In the genomic region with DNA sequence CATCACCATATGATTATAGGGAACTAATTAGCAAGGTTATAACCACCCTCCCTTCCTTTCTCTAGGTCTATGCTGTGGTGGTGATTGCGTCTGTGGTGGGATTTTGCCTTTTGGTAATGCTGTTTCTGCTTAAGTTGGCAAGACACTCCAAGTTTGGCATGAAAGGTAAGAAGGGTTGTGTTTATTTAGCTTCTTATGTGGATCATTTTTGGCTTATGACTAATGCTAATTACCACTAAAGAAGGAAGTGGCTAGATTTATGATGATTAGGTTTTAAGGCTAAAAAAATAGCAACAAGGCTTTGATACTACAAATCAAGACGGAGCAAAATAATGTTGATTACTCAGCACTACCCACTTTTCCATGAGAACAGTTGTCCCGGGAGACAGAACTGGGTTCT, we compare ENCODE assay signal across 25 cellular contexts.
DNase-seq lines count a peak whose midpoint lies in the region; ATAC-seq and TF ChIP-seq lines count a peak whose summit lies in the region.
"Had no signal": no experiment of that assay in that cellular context is flagged by ENCODE, and none has a peak within 500 bp of the region (broad histone marks: within the 10 kb centered on the region; RNA-seq: fewer than 3 reads in every experiment).

No MANE protein-coding gene starts in this region.

- no peak for TF ChIP-seq POLR2A in stomach (IDR thresholded peaks at IDR 0.05)

- peak; percentile 86 for ATAC-seq in T-helper 17 cell
- ATAC-seq in stimulated activated effector memory CD8-positive, alpha-beta T cell treated with anti-CD3 and anti-CD28 coated beads, Interleukin-12 subunit alpha, Interleukin-12 subunit beta, amount 100 ng/mL, for 72 hours, result peak; percentile 54
- ATAC-seq: activated CD8-positive, alpha-beta T cell treated with anti-CD3 and anti-CD28 coated beads for 36 hours; left lobe of liver; Right ventricle myocardium inferior had no signal

- no peak for DNase-seq in activated CD4-positive, alpha-beta T cell treated with anti-CD3 and anti-CD28 coated beads, Interleukin-2, amount 10 ng/mL, durations not matched to agents 7 days and 5 days
- no peak for DNase-seq in activated CD4-positive, alpha-beta T cell treated with anti-CD3 and anti-CD28 coated beads for 1 hour
- peak in 1 of 3 donors; percentile 10 for DNase-seq in T-helper 17 cell
- peak; percentile 26 for DNase-seq in central memory CD4-positive, alpha-beta T cell
- DNase-seq in stimulated activated effector memory CD8-positive, alpha-beta T cell treated with anti-CD3 and anti-CD28 coated beads, Interleukin-12 subunit alpha, Interleukin-12 subunit beta, amount 100 ng/mL, for 72 hours (ENCODE audit: low spot score in 2 of 2), result no peak
- no peak for DNase-seq in NAMALWA (ENCODE audit: low spot score)
- no peak for DNase-seq in stimulated activated CD4-positive, alpha-beta T cell treated with anti-CD3 and anti-CD28 coated beads, Interleukin-4, amount 100 ng/mL, for 4 hours
- DNase-seq in stomach, result no peak
- DNase-seq: activated CD8-positive, alpha-beta T cell treated with anti-CD3 and anti-CD28 coated beads for 36 hours; activated T-cell treated with anti-CD3 and anti-CD28 coated beads, Interleukin-2, amount 50 U/mL, for 24 hours; brain microvascular endothelial cell; C1 segment of cervical spinal cord; DMS153; esophagus squamous epithelium; midbrain; MV-4-11; NCI-H187 treated with DMSO at 0.1 percent for 48 hours; small intestine; stimulated activated CD4-positive, alpha-beta T cell treated with anti-CD3 and anti-CD28 coated beads, Interleukin-2, amount 100 ng/mL, for 48 hours; SW 1271 had no signal

- peak overlapping the region; percentile 42 for H3K27ac Mint-ChIP-seq in activated CD4-positive, alpha-beta T cell treated with anti-CD3 and anti-CD28 coated beads, Interleukin-2, amount 10 ng/mL, durations not matched to agents 7 days and 5 days
- H3K27ac Mint-ChIP-seq in T-helper 17 cell, result peak overlapping the region; percentile 29
- H3K27ac Mint-ChIP-seq in stimulated activated effector memory CD8-positive, alpha-beta T cell treated with anti-CD3 and anti-CD28 coated beads, Interleukin-12 subunit alpha, Interleukin-12 subunit beta, amount 100 ng/mL, for 72 hours, result no peak overlapping the region
- H3K27ac Mint-ChIP-seq: activated CD8-positive, alpha-beta T cell treated with anti-CD3 and anti-CD28 coated beads for 36 hours; activated naive CD8-positive, alpha-beta T cell; activated T-cell treated with anti-CD3 and anti-CD28 coated beads, Interleukin-2, amount 50 U/mL, for 24 hours had no signal

- H3K4me3 ChIP-seq in stomach, result no peak overlapping the region
- H3K4me3 ChIP-seq: esophagus squamous epithelium, prostate gland had no signal

- POLR2A ChIA-PET in activated CD4-positive, alpha-beta T cell treated with anti-CD3 and anti-CD28 coated beads, Interleukin-2, amount 10 ng/mL, durations not matched to agents 7 days and 5 days (lab: Charles Lee), result no interaction called here

- no peaks in the 10 kb centered on the region for H3K27me3 ChIP-seq in stomach
- H3K27me3 ChIP-seq: brain microvascular endothelial cell had no signal

- no peaks in the 10 kb centered on the region for H3K36me3 ChIP-seq in stomach
- H3K36me3 ChIP-seq: brain microvascular endothelial cell, esophagus squamous epithelium, prostate gland had no signal

- CTCF ChIA-PET in activated CD4-positive, alpha-beta T cell treated with anti-CD3 and anti-CD28 coated beads, Interleukin-2, amount 10 ng/mL, durations not matched to agents 7 days and 5 days (lab: Charles Lee), result no interaction called here

- 61 to 80% (median 75%) methylated on average over 3 of the region's 3 CpGs for WGBS in stomach, 5 donors

- intact Hi-C loops in stomach (cut with DNase I; ENCODE audit: low total_unique reads), result no loop called here

- H3K27me3 Mint-ChIP-seq in activated CD4-positive, alpha-beta T cell treated with anti-CD3 and anti-CD28 coated beads, Interleukin-2, amount 10 ng/mL, durations not matched to agents 7 days and 5 days, result no peaks in the 10 kb centered on the region
- peaks cover 10% of the 10 kb centered on the region for H3K27me3 Mint-ChIP-seq in T-helper 17 cell
- H3K27me3 Mint-ChIP-seq: activated T-cell treated with anti-CD3 and anti-CD28 coated beads, Interleukin-2, amount 50 U/mL, for 24 hours had no signal

- H3K9me3 ChIP-seq in T-helper 17 cell (ENCODE audit: control insufficient read depth, low read length, poor library complexity, severe bottlenecking) (no peaks in the 10 kb centered on the region), stomach (no peaks in the 10 kb centered on the region)
- H3K9me3 ChIP-seq: esophagus squamous epithelium, prostate gland had no signal

- no peak for TF ChIP-seq EP300 in stomach (IDR thresholded peaks at IDR 0.05)

- no peak for TF ChIP-seq CTCF in stomach (IDR thresholded peaks at IDR 0.05)

- H3K36me3 Mint-ChIP-seq in activated CD4-positive, alpha-beta T cell treated with anti-CD3 and anti-CD28 coated beads, Interleukin-2, amount 10 ng/mL, durations not matched to agents 7 days and 5 days (ENCODE audit: low read depth), result no peaks in the 10 kb centered on the region
- H3K36me3 Mint-ChIP-seq in T-helper 17 cell (ENCODE audit: low read depth), result no peaks in the 10 kb centered on the region
- no peaks in the 10 kb centered on the region for H3K36me3 Mint-ChIP-seq in stimulated activated effector memory CD8-positive, alpha-beta T cell treated with anti-CD3 and anti-CD28 coated beads, Interleukin-12 subunit alpha, Interleukin-12 subunit beta, amount 100 ng/mL, for 72 hours
- H3K36me3 Mint-ChIP-seq: activated naive CD8-positive, alpha-beta T cell had no signal

- H3K9me3 Mint-ChIP-seq in activated CD4-positive, alpha-beta T cell treated with anti-CD3 and anti-CD28 coated beads, Interleukin-2, amount 10 ng/mL, durations not matched to agents 7 days and 5 days, result no peaks in the 10 kb centered on the region
- no peaks in the 10 kb centered on the region for H3K9me3 Mint-ChIP-seq in stimulated activated effector memory CD8-positive, alpha-beta T cell treated with anti-CD3 and anti-CD28 coated beads, Interleukin-12 subunit alpha, Interleukin-12 subunit beta, amount 100 ng/mL, for 72 hours
- H3K9me3 Mint-ChIP-seq: activated CD8-positive, alpha-beta T cell treated with anti-CD3 and anti-CD28 coated beads for 36 hours; activated T-cell treated with anti-CD3 and anti-CD28 coated beads, Interleukin-2, amount 50 U/mL, for 24 hours; neural crest cell had no signal

- H3K4me1 ChIP-seq in stomach, result no peaks in the 10 kb centered on the region
- H3K4me1 ChIP-seq: prostate gland had no signal

- peaks cover 23% of the 10 kb centered on the region for H3K4me1 Mint-ChIP-seq in activated CD4-positive, alpha-beta T cell treated with anti-CD3 and anti-CD28 coated beads, Interleukin-2, amount 10 ng/mL, durations not matched to agents 7 days and 5 days
- peaks cover 31% of the 10 kb centered on the region for H3K4me1 Mint-ChIP-seq in T-helper 17 cell
- H3K4me1 Mint-ChIP-seq in stimulated activated effector memory CD8-positive, alpha-beta T cell treated with anti-CD3 and anti-CD28 coated beads, Interleukin-12 subunit alpha, Interleukin-12 subunit beta, amount 100 ng/mL, for 72 hours, result peaks cover 10% of the 10 kb centered on the region
- H3K4me1 Mint-ChIP-seq: neural crest cell had no signal

- H3K27ac ChIP-seq in stomach, result no peak overlapping the region
- H3K27ac ChIP-seq: brain microvascular endothelial cell, esophagus squamous epithelium, prostate gland had no signal

- H3K4me3 Mint-ChIP-seq in activated CD4-positive, alpha-beta T cell treated with anti-CD3 and anti-CD28 coated beads, Interleukin-2, amount 10 ng/mL, durations not matched to agents 7 days and 5 days, result no peak overlapping the region
- peak overlapping the region; percentile 52 for H3K4me3 Mint-ChIP-seq in T-helper 17 cell
- H3K4me3 Mint-ChIP-seq in stimulated activated effector memory CD8-positive, alpha-beta T cell treated with anti-CD3 and anti-CD28 coated beads, Interleukin-12 subunit alpha, Interleukin-12 subunit beta, amount 100 ng/mL, for 72 hours, result no peak overlapping the region
- H3K4me3 Mint-ChIP-seq: activated CD8-positive, alpha-beta T cell treated with anti-CD3 and anti-CD28 coated beads for 36 hours; activated naive CD8-positive, alpha-beta T cell; activated T-cell treated with anti-CD3 and anti-CD28 coated beads, Interleukin-2, amount 50 U/mL, for 24 hours; neural crest cell had no signal
